ENCODE assay signal across 8 cellular contexts in the genomic region with DNA sequence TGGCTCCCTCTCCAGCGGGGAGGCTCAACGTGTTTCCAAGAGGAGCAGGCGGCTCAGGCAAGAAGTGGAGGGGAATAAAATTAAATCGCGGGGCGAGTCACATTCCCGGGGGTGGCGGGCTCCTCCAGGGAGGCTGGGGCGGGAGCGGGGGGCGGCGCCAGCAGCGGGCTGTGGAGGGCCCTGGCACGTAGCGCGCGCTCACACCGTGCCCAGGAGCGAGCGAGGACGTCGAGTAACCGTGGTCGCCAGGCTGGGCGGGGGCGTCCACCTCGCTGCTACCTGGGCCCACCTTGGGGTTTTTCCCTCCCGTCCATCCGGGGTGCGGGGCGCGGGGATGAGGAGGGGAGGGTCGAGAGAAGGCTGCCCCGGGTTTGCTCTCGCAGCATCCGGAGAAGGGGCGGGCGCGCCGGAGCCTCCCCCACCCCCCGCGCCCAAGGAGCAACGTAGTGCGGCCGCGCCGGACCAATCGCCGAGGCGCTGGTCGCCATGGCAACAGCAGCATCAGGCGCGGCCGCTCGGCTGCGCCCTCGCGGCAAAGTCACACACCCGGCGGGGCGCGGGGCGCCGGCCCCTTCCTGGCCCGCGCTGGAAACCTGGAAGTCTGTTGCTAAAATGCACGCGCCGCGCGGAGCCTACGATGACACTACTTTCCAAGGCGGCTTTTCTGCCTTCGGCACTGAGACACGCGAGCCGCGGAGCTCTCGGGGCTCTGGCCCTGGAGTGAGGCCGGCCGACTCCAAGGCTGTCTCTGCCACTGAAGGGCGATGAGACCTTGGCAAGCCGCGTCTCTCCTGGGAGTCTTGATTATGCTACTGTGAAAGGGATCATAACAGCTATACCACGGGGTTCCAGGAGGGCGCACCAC. TPM values are rescaled to one million over a fixed set of nuclear protein-coding genes. Genes with fewer than 3 reads are reported as not detected.
A peak's percentile ranks its signal among the peaks of the same experiment; 100 is the strongest.
DNase-seq lines count a peak whose midpoint lies in the region; ATAC-seq and TF ChIP-seq lines count a peak whose summit lies in the region.

Gene IQSEC1 (minus strand): TSS at position 388 of the 865 bp plus-strand sequence. CDS start 415 bp downstream, outside the sequence.

- H3K9me3 ChIP-seq in GM23248 (ENCODE audit: low read depth), result no peaks in the 10 kb centered on the region
- no peaks in the 10 kb centered on the region for H3K9me3 ChIP-seq in gastroesophageal sphincter

- no peaks in the 10 kb centered on the region for H4K20me1 ChIP-seq in GM23248 (ENCODE audit: insufficient read depth)

- H3K4me2 ChIP-seq in GM23248 (ENCODE audit: unreplicated experiment), result no peak within 1 kb of the TSS

- TF ChIP-seq CTCF in gastroesophageal sphincter (IDR thresholded peaks at IDR 0.05) (no peak), omental fat pad (IDR thresholded peaks at IDR 0.05) (no peak)

- ATAC-seq in gastroesophageal sphincter (peak; percentile 57), omental fat pad (ENCODE audit: low FRiP score) (no peak)

- no peaks in the 10 kb centered on the region for H3K79me2 ChIP-seq in GM23248 (ENCODE audit: insufficient read depth)

- H3K27me3 ChIP-seq in GM23248 (replicated peaks; ENCODE audit: insufficient read depth) (peaks cover 58% of the 10 kb centered on the region), gastroesophageal sphincter (peaks cover 57% of the 10 kb centered on the region)

- no peaks in the 10 kb centered on the region for H3K9me2 ChIP-seq in GM23248 (ENCODE audit: insufficient read depth)

- H3K36me3 ChIP-seq in GM23248 (ENCODE audit: low read depth) (no peaks in the 10 kb centered on the region), gastroesophageal sphincter (no peaks in the 10 kb centered on the region)

- in situ Hi-C loops in GM23248 (cut with MboI), result no loop called here

- no peak within 1 kb of the TSS for H2AFZ ChIP-seq in GM23248

- H3K4me1 ChIP-seq in GM23248 (ENCODE audit: insufficient read depth) (peaks cover 6% of the 10 kb centered on the region; the same call in 1 of the 2 replicates), gastroesophageal sphincter (peaks cover 0 to 34% (median 17%) of the 10 kb centered on the region in 3 donors)

- H3K27ac ChIP-seq in GM23248 (no peak within 1 kb of the TSS), gastroesophageal sphincter (no peak within 1 kb of the TSS), substantia nigra (ENCODE audit: low read depth, low read length, poor library complexity, severe bottlenecking) (peak within 1 kb of the TSS; percentile 82)

- DNase-seq in EL (peak; percentile 12), GM23248 (peak; percentile 56), NCI-H2171 treated with DMSO at 0.1 percent for 48 hours (lab: John Stamatoyannopoulos, UW) (peak; percentile 38), activated T-helper 1 cell treated with Interleukin-2 at 50 U/mL for 16 hours (ENCODE audit: low read depth) (peak; percentile 61), omental fat pad (ENCODE audit: low spot score) (no peak), substantia nigra (lab: John Stamatoyannopoulos, UW) (peak in 48 of 49 donors; percentile 30 to 92 (median 68)), COLO829 (ENCODE audit: low spot score) (no peak)

- no peak within 1 kb of the TSS for H3K9ac ChIP-seq in GM23248

- TF ChIP-seq POLR2A in gastroesophageal sphincter (IDR thresholded peaks at IDR 0.05), result no peak

- H3K4me3 ChIP-seq in GM23248 (no peak within 1 kb of the TSS), gastroesophageal sphincter (peak within 1 kb of the TSS in 1 of 2 donors; percentile 34)

- WGBS in GM23248 (ENCODE audit: low coverage in 1 of 2, low lambda C conversion rate in 2 of 2, missing lambda C conversion rate in 2 of 2), 2 experiments, result 5% methylated on average over 40 to 84 of the region's 86 CpGs
- WGBS in gastroesophageal sphincter (ENCODE audit: low coverage in 1 of 2), 2 donors, result no CpG with 5 or more reads among the region's 86 CpGs

- TF ChIP-seq EP300 in gastroesophageal sphincter (IDR thresholded peaks at IDR 0.05), result no peak

- no peaks in the 10 kb centered on the region for H3F3A ChIP-seq in GM23248 (ENCODE audit: insufficient read depth)

RNA-seq across cellular contexts. Expression of gene IQSEC1, which starts in this region (rescaled TPM):
- 21.2 and 21.6 TPM in 2 replicates for total RNA-seq in GM23248 (2014; rRNA removed; shearing (Covaris generic))
- polyA plus RNA-seq in GM23248 (2016; fragmentation: Nextera tagmentation; extraction: Ambion mirVana), result 5.1 and 5.2 TPM in 2 replicates
- total RNA-seq in gastroesophageal sphincter (100 to 1,000 TPM in 1 of 4 donors, 10 to 100 TPM in 3; 49.5 to 104 (median 61.7) TPM), omental fat pad (10 to 100 TPM; 33.6 to 72.0 (median 55.9) TPM)

Comparison
In these comparisons a context has a peak if more than half of its experiments do, and no peak if none do; other contexts are left out.
1. DNase-seq: peak in EL (single experiment), GM23248 (single experiment), NCI-H2171 treated with DMSO at 0.1 percent for 48 hours (single experiment), activated T-helper 1 cell treated with Interleukin-2 at 50 U/mL for 16 hours (single experiment) and substantia nigra (48 of 49); none in omental fat pad (single experiment) and COLO829 (single experiment).